1 cellular context compared by ENCODE assay signal in genomic region chr6:2765166-2765895, GRCh38.
TF ChIP-seq lines count a peak whose summit lies in the region.

WRNIP1 (plus strand) TSS chr6:2765393; CDS start chr6:2765623, 230 bp downstream.

TF ChIP-seq in HepG2, 621 proteins besides CTCF, POLR2A, EP300 and RAD21 (continued from another document and continues in another):
- TF ChIP-seq ZBED4 (CRISPR knock-in tag; IDR thresholded peaks at IDR 0.05; ENCODE audit: borderline replicate concordance): peak; percentile 55; the same call in 1 of the 2 replicates
- TF ChIP-seq RARA (CRISPR knock-in tag; IDR thresholded peaks at IDR 0.05): peak; percentile 17; the same call in 1 of the 2 replicates
- TF ChIP-seq PITX1 (CRISPR knock-in tag; IDR thresholded peaks at IDR 0.05): no peak
- TF ChIP-seq HOXA9 (CRISPR knock-in tag; IDR thresholded peaks at IDR 0.05; ENCODE audit: borderline replicate concordance): no peak; the same call in none of the 2 replicates
- TF ChIP-seq ATF7-NPFF (CRISPR knock-in tag; IDR thresholded peaks at IDR 0.05; ENCODE audit: low read depth): peak; percentile 98
- TF ChIP-seq TFDP1 (CRISPR knock-in tag; IDR thresholded peaks at IDR 0.05; ENCODE audit: borderline replicate concordance): peak; percentile 89
- peak; percentile 39 for TF ChIP-seq ZBTB38 (CRISPR knock-in tag; IDR thresholded peaks at IDR 0.05)
- no peak for TF ChIP-seq MAFF (IDR thresholded peaks at IDR 0.05; ENCODE audit: low read depth, low read length)
- peak; percentile 93 for TF ChIP-seq CSRNP1 (CRISPR knock-in tag; IDR thresholded peaks at IDR 0.05)
- TF ChIP-seq ZBTB39 (CRISPR knock-in tag; IDR thresholded peaks at IDR 0.05): peak; percentile 81; the same call in 1 of the 2 replicates
- TF ChIP-seq SKI (IDR thresholded peaks at IDR 0.05; ENCODE audit: partially characterized antibody): peak; percentile 91
- TF ChIP-seq ELK4 (CRISPR knock-in tag; IDR thresholded peaks at IDR 0.05; ENCODE audit: borderline replicate concordance): 0 out of 2 replicates have a peak, but pooled peaks have one; percentile 37
- no peak for TF ChIP-seq TCF7L2 (IDR thresholded peaks at IDR 0.05; ENCODE audit: low read depth, low read length)
- no peak; the same call in 1 of the 2 replicates for TF ChIP-seq ZNF746 (CRISPR knock-in tag; IDR thresholded peaks at IDR 0.05)
- peak; percentile 37; the same call in 1 of the 2 replicates for TF ChIP-seq FOXO1 (CRISPR knock-in tag; IDR thresholded peaks at IDR 0.05)
- TF ChIP-seq ZNF296 (CRISPR knock-in tag; conservative IDR thresholded peaks at IDR 0.05): 0 out of 2 replicates have a peak, but pooled peaks have one; percentile 33
- no peak for TF ChIP-seq DNMT3B (CRISPR knock-in tag; conservative IDR thresholded peaks at IDR 0.05)
- no peak for TF ChIP-seq RAD51 (IDR thresholded peaks at IDR 0.05; ENCODE audit: borderline replicate concordance)
- TF ChIP-seq EHMT2 (IDR thresholded peaks at IDR 0.05; ENCODE audit: borderline replicate concordance, low read depth, low read length): no peak
- peak; percentile 66; the same call in 1 of the 2 replicates for TF ChIP-seq ZHX1 (CRISPR knock-in tag; IDR thresholded peaks at IDR 0.05; ENCODE audit: low read depth)
- no peak for TF ChIP-seq EZH2 (conservative IDR thresholded peaks at IDR 0.05; ENCODE audit: low read depth, low read length)
- 0 out of 2 replicates have a peak, but pooled peaks have one; percentile 64 for TF ChIP-seq MYPOP (CRISPR knock-in tag; IDR thresholded peaks at IDR 0.05)
- peak; percentile 87 for TF ChIP-seq ZBTB43 (CRISPR knock-in tag; conservative IDR thresholded peaks at IDR 0.05)
- no peak for TF ChIP-seq ZNF572 (CRISPR knock-in tag; IDR thresholded peaks at IDR 0.05)
- TF ChIP-seq PHB2 (IDR thresholded peaks at IDR 0.05; ENCODE audit: partially characterized antibody): no peak
- TF ChIP-seq ZNF530 (CRISPR knock-in tag; IDR thresholded peaks at IDR 0.05; ENCODE audit: low read depth): peak; percentile 44; the same call in 1 of the 2 replicates
- no peak for TF ChIP-seq ZNF30 (CRISPR knock-in tag; IDR thresholded peaks at IDR 0.05)
- peak; percentile 70 for TF ChIP-seq PRDM15 (CRISPR knock-in tag; IDR thresholded peaks at IDR 0.05)
- TF ChIP-seq BRCA1 (CRISPR knock-in tag; IDR thresholded peaks at IDR 0.05): no peak
- peak; percentile 65; the same call in 1 of the 2 replicates for TF ChIP-seq HOXD1 (CRISPR knock-in tag; IDR thresholded peaks at IDR 0.05)
- TF ChIP-seq ZNF354B (CRISPR knock-in tag; IDR thresholded peaks at IDR 0.05): peak; percentile 96; the same call in 1 of the 2 replicates
- TF ChIP-seq ZBTB20 (CRISPR knock-in tag; IDR thresholded peaks at IDR 0.05; ENCODE audit: borderline replicate concordance, low read depth): peak; percentile 27; the same call in 1 of the 2 replicates
